9 cellular contexts compared by ENCODE assay signal in genomic region chr22:17119481-17120202, GRCh38. TPM values are rescaled to one million over a fixed set of nuclear protein-coding genes. Genes with fewer than 3 reads are reported as not detected.
A peak's percentile ranks its signal among the peaks of the same experiment; 100 is the strongest.
DNase-seq lines count a peak whose midpoint lies in the region; ATAC-seq and TF ChIP-seq lines count a peak whose summit lies in the region.
"Had no signal": no experiment of that assay in that cellular context is flagged by ENCODE, and none has a peak within 500 bp of the region (broad histone marks: within the 10 kb centered on the region; RNA-seq: fewer than 3 reads in every experiment).

No MANE protein-coding gene starts in this region.

- H3K4me1 ChIP-seq in OCI-LY1 (ENCODE audit: insufficient read depth, low read length, severe bottlenecking): no peaks in the 10 kb centered on the region
- H3K4me1 ChIP-seq in psoas muscle: peaks cover 5% of the 10 kb centered on the region
- H3K4me1 ChIP-seq: SJCRH30 had no signal

- H3K4me3 ChIP-seq in OCI-LY1 (ENCODE audit: low read depth, low read length, poor library complexity, severe bottlenecking) (no peak overlapping the region), fibroblast of the aortic adventitia (ENCODE audit: low read depth, low read length) (no peak overlapping the region), psoas muscle (peak overlapping the region; percentile 30)

- no peak overlapping the region for H3K4me2 ChIP-seq in OCI-LY1 (ENCODE audit: low read length)

- DNase-seq in NCI-H748 (lab: John Stamatoyannopoulos, UW; ENCODE audit: unreplicated experiment) (peak; percentile 24), NCI-H748 treated with DMSO at 0.1 percent for 48 hours (lab: John Stamatoyannopoulos, UW) (no peak), fibroblast of the aortic adventitia (ENCODE audit: low read depth) (no peak), psoas muscle (peak in 1 of 2 donors; percentile 80), sciatic nerve (ENCODE audit: low spot score) (no peak)

- H3K27ac ChIP-seq in OCI-LY1 (ENCODE audit: low read depth, low read length, poor library complexity, severe bottlenecking): no peak overlapping the region
- H3K27ac ChIP-seq in psoas muscle: no peak overlapping the region
- H3K27ac ChIP-seq: SJCRH30 had no signal

- H3K9ac ChIP-seq in OCI-LY1 (ENCODE audit: low read length): no peak overlapping the region

- H2AFZ ChIP-seq in OCI-LY1 (ENCODE audit: low read length): no peak overlapping the region

- no peaks in the 10 kb centered on the region for H3F3A ChIP-seq in OCI-LY1 (ENCODE audit: insufficient read depth, low read length)

- intact Hi-C loops in psoas muscle (cut with DNase I) (loop anchor here (1.0 to 5.0 kb wide), 4 partner anchors 38 to 78 kb away; partner anchors contain the start of gene HDHD5 (in 1 of the 2)), sciatic nerve (cut with DNase I) (no loop called here)

- WGBS in psoas muscle, 3 donors: 19 to 27% (median 22%) methylated on average over 46 to 63 of the region's 63 CpGs

- H3K27me3 ChIP-seq in OCI-LY1 (ENCODE audit: insufficient read depth, low read length) (0 out of 2 replicates have a peak, but pooled peaks cover 4% of the 10 kb centered on the region), psoas muscle (ENCODE audit: insufficient read depth in 3 of 3, low read length in 2 of 3) (peaks cover 0 to 8% (median 0%) of the 10 kb centered on the region in 3 donors)
- H3K27me3 ChIP-seq: SJCRH30 had no signal

- H3K36me3 ChIP-seq in OCI-LY1 (ENCODE audit: insufficient read depth, low read length) (no peaks in the 10 kb centered on the region), psoas muscle (ENCODE audit: insufficient read depth in 1 of 2, low read depth in 1 of 2) (no peaks in the 10 kb centered on the region)
- H3K36me3 ChIP-seq: SJCRH30 had no signal

- ATAC-seq in psoas muscle (peak; percentile 48 to 81 (median 76)), sciatic nerve (no peak), GM19328 (IDR thresholded peaks at IDR 0.05; ENCODE audit: unreplicated experiment) (no peak), GM18502 (IDR thresholded peaks at IDR 0.05; ENCODE audit: poor library complexity, unreplicated experiment) (no peak)

- H3K9me2 ChIP-seq in OCI-LY1 (ENCODE audit: low read depth, low read length): no peaks in the 10 kb centered on the region

- no peaks in the 10 kb centered on the region for H3K79me2 ChIP-seq in OCI-LY1 (ENCODE audit: insufficient read depth, low read length)

- no peaks in the 10 kb centered on the region for H3K9me3 ChIP-seq in OCI-LY1 (ENCODE audit: low read length)
- H3K9me3 ChIP-seq in psoas muscle: no peaks in the 10 kb centered on the region
- H3K9me3 ChIP-seq: SJCRH30 had no signal

- H4K20me1 ChIP-seq in OCI-LY1 (ENCODE audit: insufficient read depth, low read length): no peaks in the 10 kb centered on the region

- TF ChIP-seq CTCF in OCI-LY1 (IDR thresholded peaks at IDR 0.05; ENCODE audit: low read length) (peak; percentile 31; the same call in 1 of the 2 replicates), fibroblast of the aortic adventitia (IDR thresholded peaks at IDR 0.05; ENCODE audit: insufficient read depth, low read length) (peak; percentile 25), psoas muscle (IDR thresholded peaks at IDR 0.05) (peak; percentile 56)

RNA-seq across cellular contexts. Expression of gene TMEM121B, which starts 1.5 kb away (rescaled TPM):
- total RNA-seq in fibroblast of the aortic adventitia (ENCODE audit: low replicate concordance): 0.09 and 0.16 TPM in 2 replicates
- under 1 TPM; 0.28 to 0.80 (median 0.64) TPM for total RNA-seq in psoas muscle
- polyA plus RNA-seq in psoas muscle: under 1 TPM; 0.03 to 0.14 (median 0.09) TPM
- total RNA-seq in sciatic nerve: 0.94 TPM

RNA-seq across cellular contexts. Expression of gene IL17RA, which starts 34.8 kb away (rescaled TPM):
- total RNA-seq in fibroblast of the aortic adventitia (ENCODE audit: low replicate concordance) (5.2 and 5.3 TPM in 2 replicates), psoas muscle (1 to 10 TPM; 2.9 to 3.7 (median 3.3) TPM), sciatic nerve (22.3 TPM)
- 1 to 10 TPM in 1 of 3 donors, under 1 TPM in 2; 0.93 to 1.8 (median 0.97) TPM for polyA plus RNA-seq in psoas muscle

RNA-seq across cellular contexts. Expression of gene HDHD5, which starts 39.4 kb away (rescaled TPM):
- total RNA-seq in fibroblast of the aortic adventitia (ENCODE audit: low replicate concordance) (19.7 and 20.3 TPM in 2 replicates), psoas muscle (10 to 100 TPM; 24.6 to 46.7 (median 28.9) TPM), sciatic nerve (19.1 TPM)
- 10 to 100 TPM; 33.9 to 68.3 (median 37.4) TPM for polyA plus RNA-seq in psoas muscle

Comparison
In these comparisons a context has a peak if more than half of its experiments do, and no peak if none do; other contexts are left out.
1. ATAC-seq: peak in psoas muscle (4 of 4); none in sciatic nerve (single experiment), GM19328 (single experiment) and GM18502 (single experiment).
2. Peak in every context shown above with its lines, with median percentiles within 50 percentile points of each other: CTCF ChIP-seq.